12 cellular contexts compared by ENCODE assay signal in the genomic region with DNA sequence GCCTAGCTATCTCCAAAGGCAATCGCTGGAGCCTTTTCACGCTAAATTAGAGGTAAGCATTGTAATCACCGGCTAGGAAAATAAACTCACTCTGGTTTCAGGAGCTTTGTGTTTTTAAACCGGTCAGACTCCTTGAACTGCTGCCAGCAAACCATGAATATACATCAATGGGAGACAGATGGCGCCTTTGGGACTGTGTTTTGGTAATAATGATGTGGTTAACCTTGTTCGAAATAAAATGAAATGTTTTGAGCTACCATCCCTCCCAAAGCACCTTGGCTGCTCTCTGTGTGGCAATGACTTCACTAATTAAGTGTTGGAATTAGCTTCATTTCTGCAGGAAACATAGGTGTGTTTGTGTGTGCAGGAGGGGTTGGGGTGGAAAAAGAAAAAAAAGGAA.
DNase-seq lines count a peak whose midpoint lies in the region; ATAC-seq and TF ChIP-seq lines count a peak whose summit lies in the region.
"Had no signal": no experiment of that assay in that cellular context is flagged by ENCODE, and none has a peak within 500 bp of the region (broad histone marks: within the 10 kb centered on the region; RNA-seq: fewer than 3 reads in every experiment).

No MANE protein-coding gene starts in this region.

- no peak overlapping the region for H3K9ac ChIP-seq in IMR-90 (ENCODE audit: low read depth, low read length)
- no peak overlapping the region for H3K9ac ChIP-seq in parathyroid adenoma

- H2BK5ac ChIP-seq in IMR-90 (ENCODE audit: low read depth, low read length, poor library complexity, severe bottlenecking) = no peak overlapping the region

- H3K23ac ChIP-seq in IMR-90 (ENCODE audit: low read depth, low read length) = no peak overlapping the region

- H4K20me1 ChIP-seq in IMR-90 (ENCODE audit: insufficient read depth, low read length) = no peaks in the 10 kb centered on the region

- H3K79me2 ChIP-seq in parathyroid adenoma = no peaks in the 10 kb centered on the region

- no peaks in the 10 kb centered on the region for H3K79me1 ChIP-seq in IMR-90 (ENCODE audit: low read depth in 1 of 2, low read length in 2 of 2)

- H2BK15ac ChIP-seq in IMR-90 (ENCODE audit: low read depth, low read length) = no peak overlapping the region

- ATAC-seq in IMR-90 (ENCODE audit: low read depth) = no peak
- ATAC-seq: sciatic nerve, T-helper 17 cell had no signal

- intact Hi-C loops in IMR-90 (cut with micrococcal nuclease) (no loop called here), lower leg skin (cut with DNase I; ENCODE audit: low total_unique reads) (no loop called here), spleen (cut with DNase I; ENCODE audit: low total_unique reads) (no loop called here)

- no peak overlapping the region for H3K4ac ChIP-seq in IMR-90 (ENCODE audit: low read depth, low read length)

- H3K27ac ChIP-seq in IMR-90 (ENCODE audit: insufficient read depth, low read length) (no peak overlapping the region), brain microvascular endothelial cell (no peak overlapping the region), parathyroid adenoma (no peak overlapping the region), spleen (no peak overlapping the region)

- no peak overlapping the region for H2AK9ac ChIP-seq in IMR-90 (replicated peaks; ENCODE audit: low read depth, low read length, poor library complexity)

- no peaks in the 10 kb centered on the region for H3K27me3 ChIP-seq in IMR-90 (ENCODE audit: control insufficient read depth, insufficient read depth, low read length)
- H3K27me3 ChIP-seq in brain microvascular endothelial cell (replicated peaks) = no peaks in the 10 kb centered on the region
- H3K27me3 ChIP-seq in parathyroid adenoma (ENCODE audit: control insufficient read depth, insufficient read depth, low read length) = no peaks in the 10 kb centered on the region
- no peaks in the 10 kb centered on the region for H3K27me3 ChIP-seq in spleen (replicated peaks in 1 of 7)

- no peaks in the 10 kb centered on the region; the same call in 1 of the 2 replicates for H3K9me1 ChIP-seq in IMR-90 (ENCODE audit: insufficient read depth, low read length)

- dilution Hi-C loops in IMR-90 (cut with HindIII; ENCODE audit: low sequenced_read_pairs, unreplicated experiment) = no loop called here

- peak overlapping the region; percentile 49; the same call in 1 of the 2 replicates for H3K18ac ChIP-seq in IMR-90 (ENCODE audit: low read depth, low read length)

- H4K91ac ChIP-seq in IMR-90 (ENCODE audit: insufficient read depth, low read depth, low read length) = no peak overlapping the region

- H3K36me3 ChIP-seq in IMR-90 (ENCODE audit: control insufficient read depth, insufficient read depth, low read length) = no peaks in the 10 kb centered on the region
- no peaks in the 10 kb centered on the region for H3K36me3 ChIP-seq in brain microvascular endothelial cell (replicated peaks)
- H3K36me3 ChIP-seq in parathyroid adenoma (ENCODE audit: control insufficient read depth, insufficient read depth, low read length) = no peaks in the 10 kb centered on the region
- no peaks in the 10 kb centered on the region for H3K36me3 ChIP-seq in spleen

- 40% methylated on average over 1 of the region's 6 CpGs; no CpG with 5 or more reads in 1 of the 2 experiments for WGBS in IMR-90 (ENCODE audit: extremely low coverage in 2 of 2, insufficient read length in 1 of 2), 2 experiments
- 14 to 20% methylated on average over 6 of the region's 6 CpGs for WGBS in lower leg skin, 2 donors
- 38 to 49% (median 48%) methylated on average over 6 of the region's 6 CpGs for WGBS in spleen, 5 donors

- CTCF ChIA-PET in IMR-90 (lab: Yijun Ruan, JAX) = no interaction called here

- no peak overlapping the region for H3K56ac ChIP-seq in IMR-90 (ENCODE audit: extremely low read depth, insufficient read depth, low read length)

- peaks cover 3% of the 10 kb centered on the region; the same call in 1 of the 2 replicates for H3K4me1 ChIP-seq in IMR-90 (ENCODE audit: control insufficient read depth, insufficient read depth, low read length)
- H3K4me1 ChIP-seq in parathyroid adenoma = no peaks in the 10 kb centered on the region
- no peaks in the 10 kb centered on the region for H3K4me1 ChIP-seq in spleen

- H2BK120ac ChIP-seq in IMR-90 (ENCODE audit: low read depth, low read length) = no peak overlapping the region

- no peaks in the 10 kb centered on the region for H3K9me3 ChIP-seq in IMR-90 (ENCODE audit: control insufficient read depth, insufficient read depth, low read length)
- H3K9me3 ChIP-seq in parathyroid adenoma (ENCODE audit: control insufficient read depth, low read length) = no peaks in the 10 kb centered on the region
- no peaks in the 10 kb centered on the region for H3K9me3 ChIP-seq in spleen
- H3K9me3 ChIP-seq: Caco-2 had no signal

- POLR2A ChIA-PET in IMR-90 (lab: Charles Lee; ENCODE audit: unreplicated experiment) = no interaction called here

- no peak overlapping the region for H3K14ac ChIP-seq in IMR-90 (replicated peaks; ENCODE audit: low read depth, low read length)

- peak; percentile 38 for DNase-seq in IMR-90
- DNase-seq in NCI-H2227 (lab: John Stamatoyannopoulos, UW; ENCODE audit: unreplicated experiment) = peak; percentile 74
- peak; percentile 39 for DNase-seq in brain microvascular endothelial cell
- no peak for DNase-seq in Kasumi-1 (lab: John Stamatoyannopoulos, UW)
- no peak for DNase-seq in NOMO-1 treated with dmso at 0.1 percent for 144 hours (lab: John Stamatoyannopoulos, UW; ENCODE audit: unreplicated experiment)
- no peak for DNase-seq in lower leg skin (ENCODE audit: low spot score in 2 of 2)
- DNase-seq in spleen = no peak
- DNase-seq: Caco-2, KBM-7, T-helper 17 cell had no signal

- no peak overlapping the region; the same call in 1 of the 2 replicates for H2AK5ac ChIP-seq in IMR-90 (ENCODE audit: low read depth, low read length)

- TF ChIP-seq RAD21 in IMR-90 (IDR thresholded peaks at IDR 0.05; ENCODE audit: low read length) = no peak

- TF ChIP-seq POLR2A in IMR-90 (IDR thresholded peaks at IDR 0.05; ENCODE audit: low read depth, low read length) (no peak), lower leg skin (IDR thresholded peaks at IDR 0.05) (no peak), spleen (IDR thresholded peaks at IDR 0.05) (no peak)

- no peak overlapping the region for H4K8ac ChIP-seq in IMR-90 (ENCODE audit: low read depth in 2 of 2, low read length in 2 of 2)

- in situ Hi-C loops in IMR-90 (cut with MboI; ENCODE audit: low sequenced_read_pairs) (no loop called here), brain microvascular endothelial cell (cut with HindIII; ENCODE audit: low pct_ligation_motif_present, low sequenced_read_pairs) (no loop called here)

- no peak overlapping the region; the same call in 1 of the 2 replicates for H4K5ac ChIP-seq in IMR-90 (ENCODE audit: low read depth, low read length)

- no peak overlapping the region for H2BK20ac ChIP-seq in IMR-90 (ENCODE audit: low read depth, low read length)

- no peak overlapping the region for H3K4me2 ChIP-seq in IMR-90 (ENCODE audit: low read depth, low read length)
- H3K4me2 ChIP-seq in parathyroid adenoma (ENCODE audit: low read length) = peak overlapping the region; percentile 11

- BruUV-seq in IMR-90 (replicated peaks; lab: Mats Ljungman, UMichigan) = no TSS peak

- TF ChIP-seq CTCF in IMR-90 (conservative IDR thresholded peaks at IDR 0.05; ENCODE audit: low read depth, low read length) = no peak
- no peak for TF ChIP-seq CTCF in brain microvascular endothelial cell (IDR thresholded peaks at IDR 0.05; ENCODE audit: low read depth, low read length, missing control alignments)
- no peak for TF ChIP-seq CTCF in parathyroid adenoma (IDR thresholded peaks at IDR 0.05)
- no peak for TF ChIP-seq CTCF in lower leg skin (IDR thresholded peaks at IDR 0.05)
- TF ChIP-seq CTCF in spleen (IDR thresholded peaks at IDR 0.05 in 8 of 11, conservative IDR thresholded peaks at IDR 0.05 in 3 of 11) = no peak

- no peak overlapping the region for H2AFZ ChIP-seq in IMR-90 (replicated peaks; ENCODE audit: low read length, poor library complexity)
- no peak overlapping the region for H2AFZ ChIP-seq in parathyroid adenoma

- no peak overlapping the region for H3K4me3 ChIP-seq in IMR-90 (ENCODE audit: insufficient read depth, low read depth, low read length)
- H3K4me3 ChIP-seq in brain microvascular endothelial cell (ENCODE audit: low read depth, low read length) = no peak overlapping the region
- H3K4me3 ChIP-seq in parathyroid adenoma (ENCODE audit: low read depth, low read length) = no peak overlapping the region
- no peak overlapping the region for H3K4me3 ChIP-seq in lower leg skin (ENCODE audit: low read depth, poor library complexity, severe bottlenecking)
- H3K4me3 ChIP-seq in spleen = no peak overlapping the region

TF ChIP-seq in IMR-90, 13 proteins besides CTCF, POLR2A, EP300 and RAD21:
- TF ChIP-seq CHD1 (IDR thresholded peaks at IDR 0.05; ENCODE audit: low read depth, low read length) (no peak), SMC3 (IDR thresholded peaks at IDR 0.05; ENCODE audit: low read depth, low read length) (no peak), MAZ (IDR thresholded peaks at IDR 0.05; ENCODE audit: borderline replicate concordance, low read depth, low read length) (no peak), FOS (IDR thresholded peaks at IDR 0.05; ENCODE audit: low read depth, low read length) (no peak), RFX5 (IDR thresholded peaks at IDR 0.05; ENCODE audit: low read depth, low read length) (no peak), MXI1 (IDR thresholded peaks at IDR 0.05; ENCODE audit: borderline replicate concordance, low read depth, low read length) (no peak)
- TF ChIP-seq, protein P1, sequence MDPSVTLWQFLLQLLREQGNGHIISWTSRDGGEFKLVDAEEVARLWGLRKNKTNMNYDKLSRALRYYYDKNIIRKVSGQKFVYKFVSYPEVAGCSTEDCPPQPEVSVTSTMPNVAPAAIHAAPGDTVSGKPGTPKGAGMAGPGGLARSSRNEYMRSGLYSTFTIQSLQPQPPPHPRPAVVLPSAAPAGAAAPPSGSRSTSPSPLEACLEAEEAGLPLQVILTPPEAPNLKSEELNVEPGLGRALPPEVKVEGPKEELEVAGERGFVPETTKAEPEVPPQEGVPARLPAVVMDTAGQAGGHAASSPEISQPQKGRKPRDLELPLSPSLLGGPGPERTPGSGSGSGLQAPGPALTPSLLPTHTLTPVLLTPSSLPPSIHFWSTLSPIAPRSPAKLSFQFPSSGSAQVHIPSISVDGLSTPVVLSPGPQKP (IDR thresholded peaks at IDR 0.05; ENCODE audit: borderline replicate concordance, low read depth, low read length) = no peak

Comparison
In these comparisons a context has a peak if more than half of its experiments do, and no peak if none do; other contexts are left out.
1. DNase-seq: peak in IMR-90 (single experiment), NCI-H2227 (single experiment) and brain microvascular endothelial cell (single experiment); none in Kasumi-1 (0 of 2), NOMO-1 treated with dmso at 0.1 percent for 144 hours (single experiment), lower leg skin (0 of 2) and spleen (single experiment).